ENCODE assay signal across 1 cellular context in genomic region chr3:124883191-124883747, GRCh38.
TF ChIP-seq lines count a peak whose summit lies in the region.

No MANE protein-coding gene starts in this region.

TF ChIP-seq in HepG2, 621 proteins besides CTCF, POLR2A, EP300 and RAD21:
- TF ChIP-seq ZBTB38 (CRISPR knock-in tag; IDR thresholded peaks at IDR 0.05), result no peak
- TF ChIP-seq PCBP2 (optimal IDR thresholded peaks at IDR 0.05; ENCODE audit: low read depth, low read length, poor library complexity, severe bottlenecking), result no peak
